27 cellular contexts compared by ENCODE assay signal in genomic region chr1:101330427-101331130, GRCh38.
"Had no signal": no experiment of that assay in that cellular context is flagged by ENCODE, and none has a peak within 500 bp of the region (broad histone marks: within the 10 kb centered on the region; RNA-seq: fewer than 3 reads in every experiment).

No MANE protein-coding gene starts in this region.

- H3K4me3 Mint-ChIP-seq: activated naive CD4-positive, alpha-beta T cell treated with anti-CD3 and anti-CD28 coated beads, Interleukin-2, amount 50 U/mL, for 24 hours; naive thymus-derived CD4-positive, alpha-beta T cell; stimulated activated memory B cell treated with anti-CD40 and anti-IgM and Interleukin-4, amounts not matched to agents 10 μg/mL and 1 μg/mL and 100 μg/mL, for 72 hours; WTC11 had no signal

- ATAC-seq: esophagus mucosa; left lobe of liver; lower lobe of right lung; naive thymus-derived CD4-positive, alpha-beta T cell; psoas muscle; right cardiac atrium; stimulated activated memory B cell treated with anti-CD40 and anti-IgM and Interleukin-4, amounts not matched to agents 10 μg/mL and 1 μg/mL and 100 μg/mL, for 72 hours; WTC11 had no signal

- H3K9me3 ChIP-seq: ascending aorta, lower lobe of right lung, psoas muscle, testis, vagina had no signal

- H3K27ac ChIP-seq: ascending aorta, lower lobe of right lung, psoas muscle, testis, vagina had no signal

- H3K27ac Mint-ChIP-seq: activated naive CD4-positive, alpha-beta T cell treated with anti-CD3 and anti-CD28 coated beads, Interleukin-2, amount 50 U/mL, for 24 hours; stimulated activated memory B cell treated with anti-CD40 and anti-IgM and Interleukin-4, amounts not matched to agents 10 μg/mL and 1 μg/mL and 100 μg/mL, for 72 hours; WTC11 had no signal

- FAIRE-seq: colon, endothelial cell of umbilical vein, frontal cortex, islet of Langerhans had no signal

- H3K4me1 Mint-ChIP-seq: WTC11 had no signal

- H3K27me3 Mint-ChIP-seq: activated naive CD4-positive, alpha-beta T cell treated with anti-CD3 and anti-CD28 coated beads, Interleukin-2, amount 50 U/mL, for 24 hours; stimulated activated memory B cell treated with anti-CD40 and anti-IgM and Interleukin-4, amounts not matched to agents 10 μg/mL and 1 μg/mL and 100 μg/mL, for 72 hours had no signal

- H3K4me1 ChIP-seq: ascending aorta, lower lobe of right lung, psoas muscle, testis, vagina had no signal

- DNase-seq: activated CD4-positive, alpha-beta T cell treated with anti-CD3 and anti-CD28 coated beads, Interleukin-2, amount 50 U/mL, for 4 hours; activated CD8-positive, alpha-beta memory T cell treated with anti-CD3 and anti-CD28 coated beads, Interleukin-2, amount 50 U/mL, for 48 hours; activated effector memory CD4-positive, alpha-beta T cell treated with Interleukin-2 at 50 U/mL for 16 hours; activated T-cell treated with anti-CD3 and anti-CD28 coated beads, Interleukin-2, amount 50 U/mL, for 48 hours; central memory CD4-positive, alpha-beta T cell; effector memory CD4-positive, alpha-beta T cell; hypothalamus; lower lobe of right lung; naive thymus-derived CD4-positive, alpha-beta T cell; psoas muscle; right cardiac atrium; stimulated activated CD4-positive, alpha-beta T cell treated with anti-CD3 and anti-CD28 coated beads, Interleukin-12 subunit alpha, Interleukin-12 subunit beta, amount 100 ng/mL, for 4 hours; stimulated activated CD4-positive, alpha-beta T cell treated with anti-CD3 and anti-CD28 coated beads, Interleukin-1b, Interleukin-23, amount 100 ng/mL, for 48 hours; T-helper 9 cell; testis; trophoblast cell had no signal

- H3K4me3 ChIP-seq: ascending aorta, lower lobe of right lung, psoas muscle, testis, vagina had no signal

- H3K36me3 Mint-ChIP-seq: WTC11 had no signal

- H3K36me3 ChIP-seq: ascending aorta, lower lobe of right lung, vagina had no signal

- H3K27me3 ChIP-seq: ascending aorta, testis, vagina had no signal
